13 cellular contexts compared by ENCODE assay signal in genomic region chr6:38483526-38483925, GRCh38.
A peak's percentile ranks its signal among the peaks of the same experiment; 100 is the strongest.
DNase-seq lines count a peak whose midpoint lies in the region; ATAC-seq and TF ChIP-seq lines count a peak whose summit lies in the region.
"Had no signal": no experiment of that assay in that cellular context is flagged by ENCODE, and none has a peak within 500 bp of the region (broad histone marks: within the 10 kb centered on the region; RNA-seq: fewer than 3 reads in every experiment).

No MANE protein-coding gene starts in this region.

- TF ChIP-seq CTCF in NB4 (IDR thresholded peaks at IDR 0.05; ENCODE audit: low read depth, low read length) (no peak), mucosa of descending colon (IDR thresholded peaks at IDR 0.05) (no peak), stomach (IDR thresholded peaks at IDR 0.05) (no peak)

- H3K36me3 ChIP-seq in mucosa of descending colon (ENCODE audit: low read depth) (no peaks in the 10 kb centered on the region), stomach (peaks cover 0 to 4% (median 0%) of the 10 kb centered on the region in 4 donors)

- WGBS in stomach, 5 donors, result 71 to 84% (median 75%) methylated on average over 2 of the region's 2 CpGs

- ATAC-seq in GM18858 (IDR thresholded peaks at IDR 0.05; ENCODE audit: unreplicated experiment) (peak; percentile 81), HG02623 (IDR thresholded peaks at IDR 0.05; ENCODE audit: unreplicated experiment) (peak; percentile 83), mucosa of descending colon (peak; percentile 40), GM19452 (IDR thresholded peaks at IDR 0.05; ENCODE audit: unreplicated experiment) (no peak)
- no peak for ATAC-seq in activated T-cell treated with anti-CD3 and anti-CD28 coated beads, Interleukin-2, amount 50 U/mL, for 4 hours
- ATAC-seq in activated naive CD8-positive, alpha-beta T cell treated with anti-CD3 and anti-CD28 coated beads, Interleukin-2, amount 50 U/mL, for 24 hours, result no peak
- ATAC-seq: HCT116 had no signal

- TF ChIP-seq POLR2A in NB4 (IDR thresholded peaks at IDR 0.05; ENCODE audit: extremely low read depth, insufficient read length) (no peak), stomach (IDR thresholded peaks at IDR 0.05) (no peak)

- no peaks in the 10 kb centered on the region for H3K4me1 Mint-ChIP-seq in activated T-cell treated with anti-CD3 and anti-CD28 coated beads, Interleukin-2, amount 50 U/mL, for 4 hours (ENCODE audit: low read depth)
- no peaks in the 10 kb centered on the region for H3K4me1 Mint-ChIP-seq in activated naive CD8-positive, alpha-beta T cell treated with anti-CD3 and anti-CD28 coated beads, Interleukin-2, amount 50 U/mL, for 24 hours

- no peak overlapping the region for H3K27ac ChIP-seq in stomach

- no peaks in the 10 kb centered on the region for H3K9me3 Mint-ChIP-seq in activated T-cell treated with anti-CD3 and anti-CD28 coated beads, Interleukin-2, amount 50 U/mL, for 4 hours
- no peaks in the 10 kb centered on the region for H3K9me3 Mint-ChIP-seq in activated naive CD8-positive, alpha-beta T cell treated with anti-CD3 and anti-CD28 coated beads, Interleukin-2, amount 50 U/mL, for 24 hours
- H3K9me3 Mint-ChIP-seq: T-helper 1 cell treated with Interleukin-12 subunit alpha and Interleukin-12 subunit beta and Interleukin-4 antibody, amounts not matched to agents 30 μg/mL and 1 μg/mL, for 36 hours had no signal

- no peak overlapping the region for H3K27ac Mint-ChIP-seq in activated naive CD8-positive, alpha-beta T cell treated with anti-CD3 and anti-CD28 coated beads, Interleukin-2, amount 50 U/mL, for 24 hours
- H3K27ac Mint-ChIP-seq: activated naive CD8-positive, alpha-beta T cell; T-helper 1 cell treated with Interleukin-12 subunit alpha and Interleukin-12 subunit beta and Interleukin-4 antibody, amounts not matched to agents 30 μg/mL and 1 μg/mL, for 36 hours had no signal

- H3K4me1 ChIP-seq in mucosa of descending colon (ENCODE audit: low read depth) (no peaks in the 10 kb centered on the region), stomach (no peaks in the 10 kb centered on the region)

- no peaks in the 10 kb centered on the region for H3K27me3 ChIP-seq in stomach

- peaks cover 6% of the 10 kb centered on the region for H3K36me3 Mint-ChIP-seq in activated T-cell treated with anti-CD3 and anti-CD28 coated beads, Interleukin-2, amount 50 U/mL, for 4 hours (ENCODE audit: insufficient read depth)
- no peaks in the 10 kb centered on the region for H3K36me3 Mint-ChIP-seq in activated naive CD8-positive, alpha-beta T cell treated with anti-CD3 and anti-CD28 coated beads, Interleukin-2, amount 50 U/mL, for 24 hours (ENCODE audit: low read depth)

- intact Hi-C loops in mucosa of descending colon (cut with DNase I, micrococcal nuclease), result no loop called here
- intact Hi-C loops in stomach (cut with DNase I; ENCODE audit: low total_unique reads), result no loop called here

- DNase-seq in NB4 (ENCODE audit: low read depth) (peak; percentile 5), mucosa of descending colon (no peak), stomach (no peak)
- DNase-seq in activated T-cell treated with anti-CD3 and anti-CD28 coated beads, Interleukin-2, amount 50 U/mL, for 4 hours, result no peak
- no peak for DNase-seq in activated naive CD8-positive, alpha-beta T cell treated with anti-CD3 and anti-CD28 coated beads, Interleukin-2, amount 50 U/mL, for 24 hours
- DNase-seq: COR-L47; NK-92 treated with Interleukin-12 subunit alpha and Interleukin-12 subunit beta, amount 100 ng/mL, for 24 hours had no signal

- no peaks in the 10 kb centered on the region for H3K9me3 ChIP-seq in mucosa of descending colon
- H3K9me3 ChIP-seq in stomach, result no peaks in the 10 kb centered on the region

- H3K4me3 Mint-ChIP-seq in activated T-cell treated with anti-CD3 and anti-CD28 coated beads, Interleukin-2, amount 50 U/mL, for 4 hours, result no peak overlapping the region
- H3K4me3 Mint-ChIP-seq in activated naive CD8-positive, alpha-beta T cell treated with anti-CD3 and anti-CD28 coated beads, Interleukin-2, amount 50 U/mL, for 24 hours, result no peak overlapping the region
- H3K4me3 Mint-ChIP-seq: activated naive CD8-positive, alpha-beta T cell; T-helper 1 cell treated with Interleukin-12 subunit alpha and Interleukin-12 subunit beta and Interleukin-4 antibody, amounts not matched to agents 30 μg/mL and 1 μg/mL, for 36 hours had no signal

- H3K4me3 ChIP-seq in NB4 (ENCODE audit: low read depth, low read length) (no peak overlapping the region), mucosa of descending colon (no peak overlapping the region), stomach (no peak overlapping the region)

- no peak for TF ChIP-seq EP300 in stomach (IDR thresholded peaks at IDR 0.05)

- H3K27me3 Mint-ChIP-seq in activated T-cell treated with anti-CD3 and anti-CD28 coated beads, Interleukin-2, amount 50 U/mL, for 4 hours (ENCODE audit: low read depth), result no peaks in the 10 kb centered on the region
- H3K27me3 Mint-ChIP-seq in activated naive CD8-positive, alpha-beta T cell treated with anti-CD3 and anti-CD28 coated beads, Interleukin-2, amount 50 U/mL, for 24 hours, result no peaks in the 10 kb centered on the region
- H3K27me3 Mint-ChIP-seq: activated naive CD8-positive, alpha-beta T cell had no signal

Comparison
In these comparisons a context has a peak if more than half of its experiments do, and no peak if none do; other contexts are left out.
1. ATAC-seq: peak in GM18858 (single experiment), HG02623 (single experiment) and mucosa of descending colon (single experiment); none in activated T-cell treated with anti-CD3 and anti-CD28 coated beads, Interleukin-2, amount 50 U/mL, for 4 hours (0 of 2), activated naive CD8-positive, alpha-beta T cell treated with anti-CD3 and anti-CD28 coated beads, Interleukin-2, amount 50 U/mL, for 24 hours (single experiment) and GM19452 (single experiment).